Comparison of ENCODE assay signal across 8 cellular contexts in genomic region chr1:46247433-46248121, GRCh38. TPM values are rescaled to one million over a fixed set of nuclear protein-coding genes. Genes with fewer than 3 reads are reported as not detected.
DNase-seq lines count a peak whose midpoint lies in the region; ATAC-seq and TF ChIP-seq lines count a peak whose summit lies in the region.

Gene RAD54L (plus strand): TSS chr1:46247763. CDS start chr1:46248406, 643 bp downstream.

- BruUV-seq in Caco-2 (replicated peaks; lab: Mats Ljungman, UMichigan), result no TSS peak

- H3K27ac ChIP-seq in HUES48 (ENCODE audit: low read depth, low read length) (peak within 1 kb of the TSS; percentile 95), endodermal cell (ENCODE audit: low read depth, low read length) (peak within 1 kb of the TSS; percentile 63)

- 0 to 1% methylated on average over 19 to 40 of the region's 50 CpGs for WGBS in endodermal cell (ENCODE audit: insufficient coverage in 1 of 2, insufficient read length in 1 of 2), 2 experiments

- peak; percentile 89 for ATAC-seq in GM21390 (IDR thresholded peaks at IDR 0.05; ENCODE audit: unreplicated experiment)

- H3K27ac Mint-ChIP-seq in Caco-2 (ENCODE audit: unreplicated experiment) (peak within 1 kb of the TSS; percentile 98), endodermal cell (peak within 1 kb of the TSS; percentile 98)

- no peaks in the 10 kb centered on the region for H3K9me3 Mint-ChIP-seq in Caco-2 (ENCODE audit: unreplicated experiment)
- peaks cover 4% of the 10 kb centered on the region for H3K9me3 Mint-ChIP-seq in endodermal cell

- H3K36me3 ChIP-seq in Caco-2 (ENCODE audit: control insufficient read depth, insufficient read depth, low read length) (no peaks in the 10 kb centered on the region), HUES48 (ENCODE audit: control insufficient read depth, insufficient read depth, low read length) (peaks cover 37% of the 10 kb centered on the region), NT2/D1 (ENCODE audit: insufficient read depth, insufficient read length, low read length) (peaks cover 42% of the 10 kb centered on the region), endodermal cell (ENCODE audit: control insufficient read depth, insufficient read depth, low read length) (peaks cover 39% of the 10 kb centered on the region)

- no peak for TF ChIP-seq CTCF in Caco-2 (IDR thresholded peaks at IDR 0.05; ENCODE audit: insufficient read depth in 1 of 2, low read depth in 1 of 2, low read length in 1 of 2, severe bottlenecking in 1 of 2, unreplicated experiment in 1 of 2)
- no peak for TF ChIP-seq CTCF in endodermal cell (conservative IDR thresholded peaks at IDR 0.05)

- H3K4me3 Mint-ChIP-seq in Caco-2 (ENCODE audit: unreplicated experiment) (peak within 1 kb of the TSS; percentile 96), endodermal cell (peak within 1 kb of the TSS; percentile 91)

- intact Hi-C loops in Caco-2 (cut with micrococcal nuclease; ENCODE audit: unreplicated experiment), result loop anchor here (1.0 kb wide), 1 partner anchor 93 kb away; the partner anchor contains the start of gene NSUN4

- H3K9me3 ChIP-seq in Caco-2 (no peaks in the 10 kb centered on the region), HUES48 (ENCODE audit: control insufficient read depth, insufficient read depth, low read length) (no peaks in the 10 kb centered on the region; the same call in 1 of the 2 replicates), NT2/D1 (ENCODE audit: insufficient read depth, low read length) (no peaks in the 10 kb centered on the region), endodermal cell (ENCODE audit: control insufficient read depth, low read length) (no peaks in the 10 kb centered on the region)

- H3K4me1 ChIP-seq in Caco-2 (no peaks in the 10 kb centered on the region), HUES48 (ENCODE audit: control insufficient read depth, insufficient read depth, low read length) (peaks cover 8% of the 10 kb centered on the region), NT2/D1 (ENCODE audit: insufficient read depth, insufficient read length) (peaks cover 14% of the 10 kb centered on the region), endodermal cell (ENCODE audit: control insufficient read depth, insufficient read depth, low read length) (peaks cover 8% of the 10 kb centered on the region)

- H3K27me3 ChIP-seq in Caco-2 (replicated peaks; ENCODE audit: control insufficient read depth, insufficient read depth, low read length) (no peaks in the 10 kb centered on the region), HUES48 (ENCODE audit: control insufficient read depth, insufficient read depth, low read length) (no peaks in the 10 kb centered on the region), NT2/D1 (ENCODE audit: insufficient read depth, insufficient read length) (no peaks in the 10 kb centered on the region), endodermal cell (ENCODE audit: control insufficient read depth, insufficient read depth, low read length, poor library complexity, severe bottlenecking) (no peaks in the 10 kb centered on the region)

- H3K36me3 Mint-ChIP-seq in Caco-2 (ENCODE audit: insufficient read depth, unreplicated experiment) (peaks cover 37% of the 10 kb centered on the region), endodermal cell (ENCODE audit: low read depth) (peaks cover 34% of the 10 kb centered on the region)

- H3K9ac ChIP-seq in HUES48 (ENCODE audit: low read depth, low read length), result peak within 1 kb of the TSS; percentile 88
- peak within 1 kb of the TSS; percentile 98 for H3K9ac ChIP-seq in NT2/D1 (ENCODE audit: insufficient read length, low read depth)
- peak within 1 kb of the TSS; percentile 85 for H3K9ac ChIP-seq in endodermal cell (ENCODE audit: extremely low read depth, low read length, poor library complexity, severe bottlenecking)

- POLR2A ChIA-PET in Caco-2 (lab: Charles Lee), result interaction anchor here (0.5 to 1.9 kb wide), 18 partner anchors 10 to 1757 kb away, joined by 3 to 10 read pairs (median 4); partner anchors contain the start of genes DMBX1, LRRC41, LURAP1 and UQCRH

- H3K4me3 ChIP-seq in Caco-2 (ENCODE audit: low read depth, low read length) (peak within 1 kb of the TSS; percentile 64), HUES48 (ENCODE audit: low read depth, low read length) (peak within 1 kb of the TSS; percentile 86), NT2/D1 (ENCODE audit: insufficient read length, low read depth) (peak within 1 kb of the TSS; percentile 93), endodermal cell (ENCODE audit: low read length) (peak within 1 kb of the TSS; percentile 93)

- no peaks in the 10 kb centered on the region for H3K27me3 Mint-ChIP-seq in Caco-2 (ENCODE audit: insufficient read depth, unreplicated experiment)
- H3K27me3 Mint-ChIP-seq in endodermal cell (ENCODE audit: insufficient read depth), result peaks cover 2% of the 10 kb centered on the region

- H3K4me1 Mint-ChIP-seq in Caco-2 (ENCODE audit: low read depth, unreplicated experiment) (peaks cover 6% of the 10 kb centered on the region), endodermal cell (peaks cover 16% of the 10 kb centered on the region)

- CTCF ChIA-PET in Caco-2 (lab: Charles Lee), result interaction anchor here (0.6 to 1.6 kb wide), 8 partner anchors 24 to 955 kb away, joined by 3 to 18 read pairs (median 3); partner anchors contain the start of gene LRRC41

- DNase-seq in Caco-2 (peak; percentile 96 to 99), NT2/D1 (ENCODE audit: low read depth, low spot score) (peak; percentile 100), endodermal cell (peak; percentile 99), mesenteric fat pad (ENCODE audit: low spot score) (peak; percentile 96)
- DNase-seq in activated CD8-positive, alpha-beta memory T cell treated with anti-CD3 and anti-CD28 coated beads for 48 hours (ENCODE audit: low read depth in 2 of 3, low spot score in 2 of 3), result peak; percentile 80 to 89 (median 88)
- DNase-seq in stimulated activated CD8-positive, alpha-beta memory T cell treated with anti-CD3 and anti-CD28 coated beads, Interleukin-15, amount 100 ng/mL, for 1 hour (ENCODE audit: low read depth), result peak; percentile 89

RNA-seq across cellular contexts. Expression of gene RAD54L, which starts in this region (rescaled TPM):
- total RNA-seq in Caco-2 (2022), result 29.1 and 30.6 TPM in 2 replicates
- total RNA-seq in endodermal cell, result 10 to 100 TPM; 38.6 to 58.3 TPM
- polyA plus RNA-seq in endodermal cell (2013, experiment 1 of 2), result 31.0 TPM
- polyA plus RNA-seq in endodermal cell (2013, experiment 2 of 2), result 30.3 TPM
- total RNA-seq in mesenteric fat pad, result not detected

Comparison
In these comparisons a context has a peak if more than half of its experiments do, and no peak if none do; other contexts are left out.
1. Peak in every context shown above with its lines: DNase-seq, ATAC-seq, H3K4me3 ChIP-seq and H3K27ac ChIP-seq.
2. RNA of gene RAD54L (total RNA-seq): 38.6 to 58.3 TPM in endodermal cell and 29.1 to 30.6 TPM in Caco-2; not detected in mesenteric fat pad (single experiment); every median in the first group is over 10 times any median in the second.
3. Peak in DNase-seq in mesenteric fat pad; RNA of the gene not detected or under 1 TPM.